ENCODE assay signal across 1 cellular context in the genomic region with DNA sequence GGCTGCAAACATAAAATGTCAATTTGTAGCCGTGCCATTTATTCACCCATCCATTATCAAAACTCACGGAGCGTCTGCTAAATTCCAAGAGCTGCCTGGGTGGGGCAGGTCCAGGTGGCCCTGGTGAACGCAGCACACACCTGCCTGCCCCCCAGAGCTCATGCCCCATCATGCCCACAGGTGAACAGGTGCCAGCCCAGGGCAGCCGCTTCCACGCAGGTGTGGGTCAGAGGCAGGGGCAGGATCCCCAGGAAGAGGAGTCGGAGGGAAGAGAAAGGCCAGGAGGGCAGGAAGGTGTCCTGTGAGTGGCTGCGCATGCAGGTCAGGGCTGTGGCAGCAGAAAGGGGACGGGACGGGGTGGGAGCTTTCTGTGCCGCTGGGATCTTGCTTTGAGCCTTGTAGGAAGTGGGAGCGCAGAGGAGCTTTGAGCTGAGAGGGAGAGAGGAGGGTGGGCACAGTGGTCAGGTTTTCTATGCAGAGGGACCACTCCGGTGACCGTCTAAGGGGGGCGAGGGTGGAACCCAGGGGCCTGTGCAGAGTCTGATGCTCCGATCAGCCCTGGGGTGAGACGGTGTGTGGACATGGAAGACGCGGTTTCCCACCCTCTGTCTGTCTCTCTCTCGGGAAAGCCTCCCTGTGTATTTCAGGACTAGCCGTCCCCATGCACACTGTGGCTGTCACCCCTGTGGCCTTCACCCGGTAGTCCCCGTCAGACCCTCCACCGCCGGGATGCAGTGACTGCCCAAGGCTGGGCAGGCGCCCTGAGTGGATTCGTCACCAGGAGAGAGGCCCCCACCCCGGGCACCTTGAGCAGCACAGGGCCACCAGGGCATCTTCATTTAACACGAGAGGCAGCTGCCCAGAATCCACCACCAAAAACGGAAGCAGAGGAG.
TF ChIP-seq lines count a peak whose summit lies in the region.

No MANE protein-coding gene starts in this region.

TF ChIP-seq in HCT116, 20 proteins besides CTCF, POLR2A, EP300 and RAD21 (continued from another document):
- TF ChIP-seq, protein P1, sequence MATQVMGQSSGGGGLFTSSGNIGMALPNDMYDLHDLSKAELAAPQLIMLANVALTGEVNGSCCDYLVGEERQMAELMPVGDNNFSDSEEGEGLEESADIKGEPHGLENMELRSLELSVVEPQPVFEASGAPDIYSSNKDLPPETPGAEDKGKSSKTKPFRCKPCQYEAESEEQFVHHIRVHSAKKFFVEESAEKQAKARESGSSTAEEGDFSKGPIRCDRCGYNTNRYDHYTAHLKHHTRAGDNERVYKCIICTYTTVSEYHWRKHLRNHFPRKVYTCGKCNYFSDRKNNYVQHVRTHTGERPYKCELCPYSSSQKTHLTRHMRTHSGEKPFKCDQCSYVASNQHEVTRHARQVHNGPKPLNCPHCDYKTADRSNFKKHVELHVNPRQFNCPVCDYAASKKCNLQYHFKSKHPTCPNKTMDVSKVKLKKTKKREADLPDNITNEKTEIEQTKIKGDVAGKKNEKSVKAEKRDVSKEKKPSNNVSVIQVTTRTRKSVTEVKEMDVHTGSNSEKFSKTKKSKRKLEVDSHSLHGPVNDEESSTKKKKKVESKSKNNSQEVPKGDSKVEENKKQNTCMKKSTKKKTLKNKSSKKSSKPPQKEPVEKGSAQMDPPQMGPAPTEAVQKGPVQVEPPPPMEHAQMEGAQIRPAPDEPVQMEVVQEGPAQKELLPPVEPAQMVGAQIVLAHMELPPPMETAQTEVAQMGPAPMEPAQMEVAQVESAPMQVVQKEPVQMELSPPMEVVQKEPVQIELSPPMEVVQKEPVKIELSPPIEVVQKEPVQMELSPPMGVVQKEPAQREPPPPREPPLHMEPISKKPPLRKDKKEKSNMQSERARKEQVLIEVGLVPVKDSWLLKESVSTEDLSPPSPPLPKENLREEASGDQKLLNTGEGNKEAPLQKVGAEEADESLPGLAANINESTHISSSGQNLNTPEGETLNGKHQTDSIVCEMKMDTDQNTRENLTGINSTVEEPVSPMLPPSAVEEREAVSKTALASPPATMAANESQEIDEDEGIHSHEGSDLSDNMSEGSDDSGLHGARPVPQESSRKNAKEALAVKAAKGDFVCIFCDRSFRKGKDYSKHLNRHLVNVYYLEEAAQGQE (IDR thresholded peaks at IDR 0.05; ENCODE audit: low read depth) = no peak
- TF ChIP-seq YY1 (IDR thresholded peaks at IDR 0.05; ENCODE audit: extremely low read depth, insufficient replicate concordance, low read depth, low read length) = no peak
- TF ChIP-seq ELF1 (IDR thresholded peaks at IDR 0.05; ENCODE audit: borderline replicate concordance, low read depth) = no peak
- no peak for TF ChIP-seq JUND (IDR thresholded peaks at IDR 0.05)
- no peak for TF ChIP-seq EZH2phosphoT487 (IDR thresholded peaks at IDR 0.05; ENCODE audit: borderline replicate concordance)
- TF ChIP-seq SRF (IDR thresholded peaks at IDR 0.05; ENCODE audit: low read depth) = no peak
- TF ChIP-seq POLR2AphosphoS5 (IDR thresholded peaks at IDR 0.05; ENCODE audit: low read depth, low read length) = no peak
